Comparison of ENCODE assay signal across 8 cellular contexts in genomic region chr4:165111906-165112257, GRCh38. TPM values are rescaled to one million over a fixed set of nuclear protein-coding genes. Genes with fewer than 3 reads are reported as not detected.
DNase-seq lines count a peak whose midpoint lies in the region; ATAC-seq, FAIRE-seq and TF ChIP-seq lines count a peak whose summit lies in the region.

No MANE protein-coding gene starts in this region.

- H3F3A ChIP-seq in PC-3 (ENCODE audit: low read length, unreplicated experiment), result no peaks in the 10 kb centered on the region

- H3K9me1 ChIP-seq in endothelial cell of umbilical vein (replicated peaks; ENCODE audit: control insufficient read depth, extremely low read depth, insufficient read depth, low read length), result no peaks in the 10 kb centered on the region

- peaks cover 5% of the 10 kb centered on the region for H3K79me1 ChIP-seq in neuronal stem cell (ENCODE audit: low read depth, low read length)

- H2BK5ac ChIP-seq in neuronal stem cell (ENCODE audit: low read length), result no peak overlapping the region

- H3K36me3 Mint-ChIP-seq in CD4-positive, CD25-positive, alpha-beta regulatory T cell, result no peaks in the 10 kb centered on the region

- H3K14ac ChIP-seq in neuronal stem cell (ENCODE audit: low read length), result peak overlapping the region; percentile 86

- intact Hi-C loops in PC-3 (cut with micrococcal nuclease) (loop anchor here (5.0 kb wide), 1 partner anchor 215 kb away; the partner anchor contains the start of gene MSMO1), endothelial cell of umbilical vein (cut with micrococcal nuclease) (loop anchor here (1.0 to 5.0 kb wide), 3 partner anchors 95 to 1945 kb away; partner anchors contain the start of genes KLHL2, MSMO1 and NAF1)

- H3K79me2 ChIP-seq in PC-3 (ENCODE audit: low read length), result peaks cover 7% of the 10 kb centered on the region
- H3K79me2 ChIP-seq in endothelial cell of umbilical vein (ENCODE audit: control insufficient read depth, insufficient read depth, low read length), result no peaks in the 10 kb centered on the region

- POLR2A ChIA-PET in PC-3 (lab: Charles Lee; ENCODE audit: unreplicated experiment) (interaction anchor here (0.7 kb wide), 1 partner anchor 388 kb away, joined by 3 read pairs; no protein-coding TSS in a partner anchor), endothelial cell of umbilical vein (lab: Charles Lee) (no interaction called here)

- ATAC-seq in CD4-positive, CD25-positive, alpha-beta regulatory T cell (ENCODE audit: low read depth in 2 of 2), result no peak
- no peak for ATAC-seq in PC-3
- ATAC-seq in activated CD4-positive, CD25-positive, alpha-beta regulatory T cell treated with anti-CD3 and anti-CD28 coated beads, Interleukin-2, amount 50 U/mL, for 24 hours, result no peak
- no peak for ATAC-seq in GM21447 (IDR thresholded peaks at IDR 0.05; ENCODE audit: unreplicated experiment)
- no peak for ATAC-seq in HG02610 (IDR thresholded peaks at IDR 0.05; ENCODE audit: unreplicated experiment)

- H3K23ac ChIP-seq in neuronal stem cell (ENCODE audit: low read depth, low read length, poor library complexity), result no peak overlapping the region

- no peak overlapping the region for H2AK5ac ChIP-seq in neuronal stem cell (ENCODE audit: low read depth, low read length)

- H3K9me3 ChIP-seq in CD4-positive, CD25-positive, alpha-beta regulatory T cell (ENCODE audit: control insufficient read depth in 2 of 2, low read length in 2 of 2), result no peaks in the 10 kb centered on the region
- H3K9me3 ChIP-seq in PC-3 (ENCODE audit: low read length), result no peaks in the 10 kb centered on the region
- no peaks in the 10 kb centered on the region for H3K9me3 ChIP-seq in endothelial cell of umbilical vein (replicated peaks; ENCODE audit: control insufficient read depth, insufficient read depth, low read length)
- no peaks in the 10 kb centered on the region for H3K9me3 ChIP-seq in neuronal stem cell (replicated peaks in 1 of 2; ENCODE audit: control insufficient read depth in 2 of 2, insufficient read depth in 1 of 2, low read depth in 1 of 2, low read length in 2 of 2)

- H2AFZ ChIP-seq in PC-3 (ENCODE audit: low read length), result peak overlapping the region; percentile 96
- H2AFZ ChIP-seq in endothelial cell of umbilical vein (ENCODE audit: low read depth, low read length), result peak overlapping the region; percentile 98
- H2AFZ ChIP-seq in neuronal stem cell (ENCODE audit: low read length), result peak overlapping the region; percentile 99

- BruUV-seq in PC-3 (replicated peaks; lab: Mats Ljungman, UMichigan) (no TSS peak), endothelial cell of umbilical vein (replicated peaks; lab: Mats Ljungman, UMichigan) (no TSS peak)

- H2BK12ac ChIP-seq in neuronal stem cell (ENCODE audit: low read length), result no peak overlapping the region

- peaks cover 10 to 28% (median 18%) of the 10 kb centered on the region in 4 donors for H3K4me1 Mint-ChIP-seq in CD4-positive, CD25-positive, alpha-beta regulatory T cell

- H3K18ac ChIP-seq in neuronal stem cell (ENCODE audit: low read length), result peak overlapping the region; percentile 97

- peaks cover 8% of the 10 kb centered on the region for H3K27me3 Mint-ChIP-seq in CD4-positive, CD25-positive, alpha-beta regulatory T cell

- H3K4me3 Mint-ChIP-seq in CD4-positive, CD25-positive, alpha-beta regulatory T cell, result peak overlapping the region; percentile 88 to 97 (median 94)

- H3K27ac Mint-ChIP-seq in CD4-positive, CD25-positive, alpha-beta regulatory T cell, result peak overlapping the region; percentile 93 to 96 (median 96)

- H3K9me3 Mint-ChIP-seq in CD4-positive, CD25-positive, alpha-beta regulatory T cell, result no peaks in the 10 kb centered on the region

- DNase-seq in CD4-positive, CD25-positive, alpha-beta regulatory T cell, result no peak
- DNase-seq in PC-3 (no peak), endothelial cell of umbilical vein (ENCODE audit: low read depth, low spot score) (no peak), neuronal stem cell (ENCODE audit: low spot score) (no peak), A172 (ENCODE audit: low spot score) (no peak)

- H3K27me3 ChIP-seq in CD4-positive, CD25-positive, alpha-beta regulatory T cell (ENCODE audit: control insufficient read depth, insufficient read depth, low read length), result peaks cover 2% of the 10 kb centered on the region
- H3K27me3 ChIP-seq in PC-3 (ENCODE audit: low read length), result no peaks in the 10 kb centered on the region
- H3K27me3 ChIP-seq in endothelial cell of umbilical vein (ENCODE audit: control insufficient read depth in 2 of 2, insufficient read depth in 2 of 2, low read length in 2 of 2), result no peaks in the 10 kb centered on the region
- no peaks in the 10 kb centered on the region for H3K27me3 ChIP-seq in neuronal stem cell (ENCODE audit: control insufficient read depth in 3 of 3, insufficient read depth in 3 of 3, low read depth in 1 of 3, low read length in 3 of 3)

- no peak overlapping the region for H2BK15ac ChIP-seq in neuronal stem cell (ENCODE audit: low read length)

- TF ChIP-seq CTCF in PC-3 (conservative IDR thresholded peaks at IDR 0.05; ENCODE audit: low read depth, low read length), result no peak
- no peak for TF ChIP-seq CTCF in endothelial cell of umbilical vein (IDR thresholded peaks at IDR 0.05; ENCODE audit: extremely low read depth in 1 of 2, insufficient read depth in 1 of 2, low read depth in 1 of 2, low read length in 2 of 2)

- no peak for TF ChIP-seq POLR2A in endothelial cell of umbilical vein (IDR thresholded peaks at IDR 0.05; ENCODE audit: low read depth, low read length)

- H4K91ac ChIP-seq in neuronal stem cell (ENCODE audit: low read depth, low read length, poor library complexity), result no peak overlapping the region

- H3K9ac ChIP-seq in PC-3 (ENCODE audit: low read length) (peak overlapping the region; percentile 85), endothelial cell of umbilical vein (replicated peaks; ENCODE audit: extremely low read depth, insufficient read depth, low read length) (peak overlapping the region; percentile 63), neuronal stem cell (ENCODE audit: low read depth, low read length, poor library complexity) (peak overlapping the region; percentile 95)

- dilution Hi-C loops in endothelial cell of umbilical vein (cut with MboI; ENCODE audit: extremely low pct_ligation_motif_present, low sequenced_read_pairs), result no loop called here

- peak overlapping the region; percentile 81 for H3K27ac ChIP-seq in CD4-positive, CD25-positive, alpha-beta regulatory T cell (ENCODE audit: insufficient read depth, low read length, poor library complexity, severe bottlenecking)
- no peak overlapping the region for H3K27ac ChIP-seq in PC-3 (ENCODE audit: low read length)
- peak overlapping the region; percentile 60 for H3K27ac ChIP-seq in endothelial cell of umbilical vein (ENCODE audit: insufficient read depth, low read depth, low read length)
- H3K27ac ChIP-seq in neuronal stem cell (replicated peaks; ENCODE audit: low read length), result no peak overlapping the region

- no peak for FAIRE-seq in endothelial cell of umbilical vein (lab: Jason Lieb, UNC)

- no peak overlapping the region for H4K8ac ChIP-seq in neuronal stem cell (ENCODE audit: low read depth, low read length)

- H3K9me2 ChIP-seq in PC-3 (replicated peaks; ENCODE audit: low read length), result no peaks in the 10 kb centered on the region

- H2BK120ac ChIP-seq in neuronal stem cell (ENCODE audit: low read depth, low read length), result no peak overlapping the region

- no peak overlapping the region for H3K4ac ChIP-seq in neuronal stem cell (ENCODE audit: low read length)

- H3K4me3 ChIP-seq in CD4-positive, CD25-positive, alpha-beta regulatory T cell (ENCODE audit: low read depth, low read length), result peak overlapping the region; percentile 83
- H3K4me3 ChIP-seq in PC-3 (ENCODE audit: low read length) (peak overlapping the region; percentile 95), endothelial cell of umbilical vein (replicated peaks in 1 of 3; ENCODE audit: insufficient read depth in 1 of 3, low read depth in 1 of 3, low read length in 3 of 3) (peak overlapping the region; percentile 85 to 95 (median 87)), neuronal stem cell (ENCODE audit: low read length in 2 of 2) (peak overlapping the region; percentile 78 to 91)

- H4K20me1 ChIP-seq in PC-3 (ENCODE audit: low read length) (no peaks in the 10 kb centered on the region), endothelial cell of umbilical vein (replicated peaks; ENCODE audit: control insufficient read depth, extremely low read depth, insufficient read depth, low read length) (no peaks in the 10 kb centered on the region)

- H3K4me2 ChIP-seq in PC-3 (ENCODE audit: low read length) (peak overlapping the region; percentile 99), endothelial cell of umbilical vein (ENCODE audit: insufficient read depth, low read length) (peak overlapping the region; percentile 84), neuronal stem cell (ENCODE audit: insufficient read depth, low read length, poor library complexity, severe bottlenecking) (peak overlapping the region; percentile 83)

- WGBS in neuronal stem cell (ENCODE audit: extremely low coverage in 2 of 2, insufficient read length in 2 of 2, insufficient replicate concordance in 1 of 2), 2 donors, result no CpG with 5 or more reads among the region's 11 CpGs

- CTCF ChIA-PET in PC-3 (lab: Charles Lee) (no interaction called here), endothelial cell of umbilical vein (lab: Charles Lee) (interaction anchor here (1.4 to 3.6 kb wide), 5 partner anchors 15 to 381 kb away, joined by 5 to 24 read pairs (median 17); partner anchors contain the start of genes CPE and MSMO1)

- peaks cover 10% of the 10 kb centered on the region for H3K4me1 ChIP-seq in CD4-positive, CD25-positive, alpha-beta regulatory T cell (ENCODE audit: control insufficient read depth, insufficient read depth, low read length, poor library complexity, severe bottlenecking)
- H3K4me1 ChIP-seq in PC-3 (ENCODE audit: insufficient read depth, low read length), result 0 out of 2 replicates have a peak, but pooled peaks cover 5% of the 10 kb centered on the region
- H3K4me1 ChIP-seq in endothelial cell of umbilical vein (ENCODE audit: control insufficient read depth, extremely low read depth, insufficient read depth, low read length), result peaks cover 8% of the 10 kb centered on the region
- H3K4me1 ChIP-seq in neuronal stem cell (ENCODE audit: control insufficient read depth in 2 of 2, insufficient read depth in 1 of 2, low read depth in 1 of 2, low read length in 2 of 2), result no peaks in the 10 kb centered on the region

- no peaks in the 10 kb centered on the region for H3K36me3 ChIP-seq in CD4-positive, CD25-positive, alpha-beta regulatory T cell (ENCODE audit: control insufficient read depth, insufficient read depth, low read length)
- H3K36me3 ChIP-seq in PC-3 (ENCODE audit: low read depth, low read length) (no peaks in the 10 kb centered on the region), endothelial cell of umbilical vein (ENCODE audit: control insufficient read depth in 2 of 2, extremely low read depth in 1 of 2, insufficient read depth in 2 of 2, low read length in 2 of 2) (no peaks in the 10 kb centered on the region), neuronal stem cell (replicated peaks in 1 of 2; ENCODE audit: control insufficient read depth in 2 of 2, insufficient read depth in 2 of 2, low read length in 2 of 2) (peaks cover 0 to 8% of the 10 kb centered on the region in 2 donors)

RNA-seq across cellular contexts. Expression of gene TMEM192, which starts 0.8 kb away (rescaled TPM):
- 6.7 TPM for total RNA-seq in CD4-positive, CD25-positive, alpha-beta regulatory T cell
- polyA plus RNA-seq in CD4-positive, CD25-positive, alpha-beta regulatory T cell, result 10 to 100 TPM; 11.4 to 19.2 (median 18.6) TPM
- 6.8 and 7.4 TPM in 2 replicates for total RNA-seq in PC-3 (2014; rRNA removed)
- 13.0 and 14.5 TPM in 2 replicates for total RNA-seq in endothelial cell of umbilical vein
- polyA plus RNA-seq in endothelial cell of umbilical vein, result 10.1 and 11.4 TPM in 2 replicates
- 11.2 and 11.7 TPM in 2 replicates for polyA plus RNA-seq in endothelial cell of umbilical vein (2011; cell fraction: cytosol; rRNA removed)
- 3.6 and 4.3 TPM in 2 replicates for polyA plus RNA-seq in endothelial cell of umbilical vein (2011; cell fraction: nucleus; rRNA removed)
- polyA plus RNA-seq in endothelial cell of umbilical vein (2012), result 10.8 and 16.6 TPM in 2 replicates
- polyA minus RNA-seq in endothelial cell of umbilical vein, result 16.9 and 27.6 TPM in 2 replicates
- polyA minus RNA-seq in endothelial cell of umbilical vein (2011; cell fraction: cytosol; rRNA and poly(A)+ RNA removed), result 2.6 TPM
- polyA minus RNA-seq in endothelial cell of umbilical vein (2011; cell fraction: nucleus; rRNA and poly(A)+ RNA removed), result 4.1 and 7.1 TPM in 2 replicates
- polyA plus RNA-seq in neuronal stem cell (2013, experiment 1 of 2), result 9.4 TPM
- polyA plus RNA-seq in neuronal stem cell (2013, experiment 2 of 2), result 10.4 TPM
- total RNA-seq in A172 (2014; rRNA removed; shearing (Covaris generic)), result 20.2 and 24.8 TPM in 2 replicates

RNA-seq across cellular contexts. Expression of gene TRIM75, which starts 58.2 kb away (rescaled TPM):
- total RNA-seq in CD4-positive, CD25-positive, alpha-beta regulatory T cell, result not detected
- polyA plus RNA-seq in CD4-positive, CD25-positive, alpha-beta regulatory T cell, result not detected
- total RNA-seq in PC-3 (2014; rRNA removed) (not detected in 2 replicates), endothelial cell of umbilical vein (not detected in 2 replicates)
- not detected in 2 replicates for polyA plus RNA-seq in endothelial cell of umbilical vein
- not detected in 2 replicates for polyA plus RNA-seq in endothelial cell of umbilical vein (2011; cell fraction: cytosol; rRNA removed)
- polyA plus RNA-seq in endothelial cell of umbilical vein (2011; cell fraction: nucleus; rRNA removed), result not detected in 2 replicates
- polyA plus RNA-seq in endothelial cell of umbilical vein (2012), result not detected in 2 replicates
- not detected in 2 replicates for polyA minus RNA-seq in endothelial cell of umbilical vein
- not detected for polyA minus RNA-seq in endothelial cell of umbilical vein (2011; cell fraction: cytosol; rRNA and poly(A)+ RNA removed)
- polyA minus RNA-seq in endothelial cell of umbilical vein (2011; cell fraction: nucleus; rRNA and poly(A)+ RNA removed), result not detected in 2 replicates
- not detected for polyA plus RNA-seq in neuronal stem cell (2013, experiment 1 of 2)
- not detected for polyA plus RNA-seq in neuronal stem cell (2013, experiment 2 of 2)
- total RNA-seq in A172 (2014; rRNA removed; shearing (Covaris generic)), result not detected in 2 replicates

Comparison
In these comparisons a context has a peak if more than half of its experiments do, and no peak if none do; other contexts are left out.
1. H3K27ac ChIP-seq: peak in CD4-positive, CD25-positive, alpha-beta regulatory T cell (single experiment) and endothelial cell of umbilical vein (single experiment); none in PC-3 (single experiment) and neuronal stem cell (single experiment).
2. Peak in every context shown above with its lines, with median percentiles within 50 percentile points of each other: H3K4me3 ChIP-seq, H2AFZ ChIP-seq, H3K4me2 ChIP-seq and H3K9ac ChIP-seq.